7 cellular contexts compared by ENCODE assay signal in the genomic region with DNA sequence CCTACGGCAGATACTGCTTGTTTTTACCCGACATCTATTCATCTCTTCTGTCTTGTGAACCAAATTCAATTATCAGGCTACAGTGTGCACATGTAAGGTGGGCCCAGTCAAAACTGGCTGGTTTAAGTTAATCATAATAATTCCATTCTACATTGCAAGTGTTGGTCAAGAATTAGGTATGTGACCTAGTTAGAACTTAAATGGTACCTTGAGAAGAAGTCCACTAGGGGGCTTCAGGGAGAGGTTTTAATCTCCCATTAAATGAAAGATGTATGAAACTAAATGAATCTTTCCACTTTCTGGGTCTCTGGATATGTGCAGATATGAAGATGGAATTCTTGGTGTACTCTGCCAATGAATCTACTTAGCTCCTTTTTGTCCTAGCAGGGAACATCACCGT.
A peak's percentile ranks its signal among the peaks of the same experiment; 100 is the strongest.
DNase-seq lines count a peak whose midpoint lies in the region; ATAC-seq, FAIRE-seq and TF ChIP-seq lines count a peak whose summit lies in the region.

No MANE protein-coding gene starts in this region.

- H2AFZ ChIP-seq in endothelial cell of umbilical vein (ENCODE audit: low read depth, low read length), result no peak overlapping the region

- dilution Hi-C loops in endothelial cell of umbilical vein (cut with MboI; ENCODE audit: extremely low pct_ligation_motif_present, low sequenced_read_pairs), result no loop called here

- peaks cover 13% of the 10 kb centered on the region for H3K79me2 ChIP-seq in endothelial cell of umbilical vein (ENCODE audit: control insufficient read depth, insufficient read depth, low read length)

- H3K27ac ChIP-seq in endothelial cell of umbilical vein (ENCODE audit: insufficient read depth, low read depth, low read length) (no peak overlapping the region), gastrocnemius medialis (no peak overlapping the region)

- H3K9me1 ChIP-seq in endothelial cell of umbilical vein (replicated peaks; ENCODE audit: control insufficient read depth, extremely low read depth, insufficient read depth, low read length), result no peaks in the 10 kb centered on the region

- no peaks in the 10 kb centered on the region for H3K9me3 ChIP-seq in endothelial cell of umbilical vein (replicated peaks; ENCODE audit: control insufficient read depth, insufficient read depth, low read length)
- H3K9me3 ChIP-seq in gastrocnemius medialis, result no peaks in the 10 kb centered on the region

- no peak for FAIRE-seq in endothelial cell of umbilical vein (lab: Jason Lieb, UNC)

- in situ Hi-C loops in gastrocnemius medialis (cut with MboI; ENCODE audit: low sequenced_read_pairs in 4 of 4), result loop anchor here in 3 of 4 donors (25.0 kb wide), 1 partner anchor 306 kb away; no protein-coding TSS in a partner anchor

- peak; percentile 8 for DNase-seq in GM12865 (ENCODE audit: low read depth)
- DNase-seq in NCI-H460 (ENCODE audit: extremely low read depth, low read depth), result peak; percentile 32
- peak; percentile 51 for DNase-seq in endothelial cell of umbilical vein (ENCODE audit: low read depth, low spot score)
- no peak for DNase-seq in gastrocnemius medialis
- DNase-seq in NCI-H345 (lab: John Stamatoyannopoulos, UW), result no peak

- no peak overlapping the region for H3K4me2 ChIP-seq in endothelial cell of umbilical vein (ENCODE audit: insufficient read depth, low read length)

- ATAC-seq in gastrocnemius medialis, result no peak
- no peak for ATAC-seq in HG03469 (IDR thresholded peaks at IDR 0.05; ENCODE audit: unreplicated experiment)
- ATAC-seq in GM21515 (IDR thresholded peaks at IDR 0.05; ENCODE audit: unreplicated experiment), result no peak

- TF ChIP-seq POLR2A in endothelial cell of umbilical vein (IDR thresholded peaks at IDR 0.05; ENCODE audit: low read depth, low read length) (no peak), gastrocnemius medialis (IDR thresholded peaks at IDR 0.05) (no peak)

- H3K27me3 ChIP-seq in endothelial cell of umbilical vein (ENCODE audit: control insufficient read depth in 2 of 2, insufficient read depth in 2 of 2, low read length in 2 of 2) (no peaks in the 10 kb centered on the region), gastrocnemius medialis (no peaks in the 10 kb centered on the region)

- BruUV-seq in endothelial cell of umbilical vein (replicated peaks; lab: Mats Ljungman, UMichigan), result no TSS peak

- no peak overlapping the region for H3K9ac ChIP-seq in endothelial cell of umbilical vein (replicated peaks; ENCODE audit: extremely low read depth, insufficient read depth, low read length)

- peaks cover 4 to 7% of the 10 kb centered on the region in 2 experiments for H3K36me3 ChIP-seq in endothelial cell of umbilical vein (ENCODE audit: control insufficient read depth in 2 of 2, extremely low read depth in 1 of 2, insufficient read depth in 2 of 2, low read length in 2 of 2)
- peaks cover 0 to 7% of the 10 kb centered on the region in 2 donors for H3K36me3 ChIP-seq in gastrocnemius medialis

- H3K4me3 ChIP-seq in GM12865 (ENCODE audit: low read depth, low read length) (no peak overlapping the region), endothelial cell of umbilical vein (replicated peaks in 1 of 3; ENCODE audit: insufficient read depth in 1 of 3, low read depth in 1 of 3, low read length in 3 of 3) (no peak overlapping the region), gastrocnemius medialis (no peak overlapping the region)

- POLR2A ChIA-PET in endothelial cell of umbilical vein (lab: Charles Lee), result no interaction called here

- CTCF ChIA-PET in endothelial cell of umbilical vein (lab: Charles Lee), result interaction anchor here (1.0 kb wide), 1 partner anchor 309 kb away, joined by 5 read pairs; no protein-coding TSS in a partner anchor

- intact Hi-C loops in endothelial cell of umbilical vein (cut with micrococcal nuclease) (loop anchor here (1.0 to 10.0 kb wide), 2 partner anchors 216 to 306 kb away; no protein-coding TSS in a partner anchor), gastrocnemius medialis (cut with DNase I; ENCODE audit: low total_unique reads) (loop anchor here (5.0 kb wide), 1 partner anchor 306 kb away; no protein-coding TSS in a partner anchor)

- peaks cover 23% of the 10 kb centered on the region for H3K4me1 ChIP-seq in endothelial cell of umbilical vein (ENCODE audit: control insufficient read depth, extremely low read depth, insufficient read depth, low read length)
- no peaks in the 10 kb centered on the region for H3K4me1 ChIP-seq in gastrocnemius medialis

- H4K20me1 ChIP-seq in endothelial cell of umbilical vein (replicated peaks; ENCODE audit: control insufficient read depth, extremely low read depth, insufficient read depth, low read length), result no peaks in the 10 kb centered on the region

- TF ChIP-seq CTCF in GM12865 (IDR thresholded peaks at IDR 0.05; ENCODE audit: insufficient read depth, low read depth, low read length, missing control alignments), result peak; percentile 27
- peak; percentile 37 to 43 for TF ChIP-seq CTCF in endothelial cell of umbilical vein (IDR thresholded peaks at IDR 0.05; ENCODE audit: extremely low read depth in 1 of 2, insufficient read depth in 1 of 2, low read depth in 1 of 2, low read length in 2 of 2)
- TF ChIP-seq CTCF in gastrocnemius medialis (IDR thresholded peaks at IDR 0.05 in 4 of 5, conservative IDR thresholded peaks at IDR 0.05 in 1 of 5), result peak in 4 of 5 experiments; percentile 14 to 45 (median 20)

TF ChIP-seq in endothelial cell of umbilical vein, 7 proteins besides CTCF, POLR2A, EP300 and RAD21:
- no peak for TF ChIP-seq POLR2AphosphoS5 (IDR thresholded peaks at IDR 0.05; ENCODE audit: insufficient read depth, low read depth, low read length)
- TF ChIP-seq, protein P1, sequence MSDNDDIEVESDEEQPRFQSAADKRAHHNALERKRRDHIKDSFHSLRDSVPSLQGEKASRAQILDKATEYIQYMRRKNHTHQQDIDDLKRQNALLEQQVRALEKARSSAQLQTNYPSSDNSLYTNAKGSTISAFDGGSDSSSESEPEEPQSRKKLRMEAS (IDR thresholded peaks at IDR 0.05; ENCODE audit: insufficient read depth, insufficient read length), result no peak
- TF ChIP-seq GATA2 (IDR thresholded peaks at IDR 0.05; ENCODE audit: insufficient read depth, insufficient read length, low read depth, low read length), result no peak
- TF ChIP-seq JUN (IDR thresholded peaks at IDR 0.05; ENCODE audit: borderline replicate concordance, insufficient read depth, insufficient read length, low read depth), result no peak
- TF ChIP-seq EZH2 (IDR thresholded peaks at IDR 0.05; ENCODE audit: borderline replicate concordance, low read depth, low read length, severe bottlenecking), result no peak
- no peak for TF ChIP-seq FOS (IDR thresholded peaks at IDR 0.05; ENCODE audit: borderline replicate concordance, insufficient read depth, low read length)
- TF ChIP-seq MYC (IDR thresholded peaks at IDR 0.05; ENCODE audit: low read depth, low read length), result no peak
TF ChIP-seq in endothelial cell of umbilical vein: peak in this region for 0.

Comparison
In these comparisons a context has a peak if more than half of its experiments do, and no peak if none do; other contexts are left out.
1. DNase-seq: peak in GM12865 (single experiment), NCI-H460 (single experiment) and endothelial cell of umbilical vein (single experiment); none in gastrocnemius medialis (0 of 2) and NCI-H345 (single experiment).
2. Peak in every context shown above with its lines, with median percentiles within 50 percentile points of each other: CTCF ChIP-seq.